ENCODE assay signal across 1 cellular context in genomic region chr17:82094931-82095776, GRCh38.
TF ChIP-seq lines count a peak whose summit lies in the region.

No MANE protein-coding gene starts in this region.

TF ChIP-seq in HepG2, 621 proteins besides CTCF, POLR2A, EP300 and RAD21 (continued from another document and continues in another):
- TF ChIP-seq TFDP1 (CRISPR knock-in tag; IDR thresholded peaks at IDR 0.05; ENCODE audit: borderline replicate concordance) (no peak), RELA (CRISPR knock-in tag; IDR thresholded peaks at IDR 0.05) (no peak), ZKSCAN8 (CRISPR knock-in tag; IDR thresholded peaks at IDR 0.05; ENCODE audit: borderline replicate concordance) (no peak), ZNF816 (CRISPR knock-in tag; IDR thresholded peaks at IDR 0.05; ENCODE audit: borderline replicate concordance) (no peak), ATF5 (CRISPR knock-in tag; IDR thresholded peaks at IDR 0.05; ENCODE audit: low read depth) (no peak), ZNF24 (IDR thresholded peaks at IDR 0.05) (no peak), ZBTB37 (CRISPR knock-in tag; IDR thresholded peaks at IDR 0.05) (no peak), KDM5B (CRISPR knock-in tag; IDR thresholded peaks at IDR 0.05; ENCODE audit: borderline replicate concordance) (no peak), SNAPC4 (CRISPR knock-in tag; IDR thresholded peaks at IDR 0.05) (no peak), FOXK2 (IDR thresholded peaks at IDR 0.05) (no peak), KMT2A (CRISPR knock-in tag; IDR thresholded peaks at IDR 0.05) (no peak), ISL2 (CRISPR knock-in tag; IDR thresholded peaks at IDR 0.05) (no peak), ATF3 (CRISPR knock-in tag; IDR thresholded peaks at IDR 0.05) (no peak), ZSCAN25 (CRISPR knock-in tag; IDR thresholded peaks at IDR 0.05) (no peak), RBFOX2 (IDR thresholded peaks at IDR 0.05; ENCODE audit: low read depth, low read length) (peak; percentile 75), ZNF331 (CRISPR knock-in tag; IDR thresholded peaks at IDR 0.05) (no peak), ZC3H13 (CRISPR knock-in tag; IDR thresholded peaks at IDR 0.05) (no peak), SRSF9 (IDR thresholded peaks at IDR 0.05; ENCODE audit: borderline replicate concordance, insufficient read depth, low read depth, low read length, poor library complexity, severe bottlenecking) (no peak), ZFP36L1 (CRISPR knock-in tag; IDR thresholded peaks at IDR 0.05) (peak; percentile 45; the same call in 1 of the 2 replicates), ZNF34 (CRISPR knock-in tag; IDR thresholded peaks at IDR 0.05; ENCODE audit: borderline replicate concordance) (no peak), ZFY (CRISPR knock-in tag; IDR thresholded peaks at IDR 0.05) (no peak), PRDM15 (CRISPR knock-in tag; IDR thresholded peaks at IDR 0.05) (no peak), SATB2 (CRISPR knock-in tag; IDR thresholded peaks at IDR 0.05) (no peak), ZBTB42 (CRISPR knock-in tag; IDR thresholded peaks at IDR 0.05) (no peak), ETV5 (CRISPR knock-in tag; IDR thresholded peaks at IDR 0.05; ENCODE audit: borderline replicate concordance) (no peak), DZIP1 (CRISPR knock-in tag; IDR thresholded peaks at IDR 0.05) (no peak), ZNF530 (CRISPR knock-in tag; IDR thresholded peaks at IDR 0.05; ENCODE audit: low read depth) (no peak), HNRNPL (IDR thresholded peaks at IDR 0.05; ENCODE audit: low read depth, low read length) (peak; percentile 76; the same call in 1 of the 2 replicates), ZNF878 (CRISPR knock-in tag; IDR thresholded peaks at IDR 0.05) (no peak), ZNF337 (CRISPR knock-in tag; IDR thresholded peaks at IDR 0.05; ENCODE audit: borderline replicate concordance, low read depth) (no peak), ZNF660 (CRISPR knock-in tag; IDR thresholded peaks at IDR 0.05; ENCODE audit: borderline replicate concordance, low read depth) (no peak), ETV6 (CRISPR knock-in tag; conservative IDR thresholded peaks at IDR 0.05) (no peak), MEIS1 (CRISPR knock-in tag; IDR thresholded peaks at IDR 0.05; ENCODE audit: borderline replicate concordance) (no peak), NFYB (CRISPR knock-in tag; IDR thresholded peaks at IDR 0.05) (no peak), POLR2G (IDR thresholded peaks at IDR 0.05; ENCODE audit: low read depth, low read length) (0 out of 2 replicates have a peak, but pooled peaks have one; percentile 18), HNF4G (IDR thresholded peaks at IDR 0.05; ENCODE audit: borderline replicate concordance, low read depth, low read length) (no peak), HNF4G (CRISPR knock-in tag; IDR thresholded peaks at IDR 0.05; ENCODE audit: borderline replicate concordance, low read depth) (no peak), ZNF121 (CRISPR knock-in tag; IDR thresholded peaks at IDR 0.05) (0 out of 2 replicates have a peak, but pooled peaks have one; percentile 4), SP2 (CRISPR knock-in tag; IDR thresholded peaks at IDR 0.05) (no peak), NCOA2 (CRISPR knock-in tag; IDR thresholded peaks at IDR 0.05) (no peak), SPEN (CRISPR knock-in tag; IDR thresholded peaks at IDR 0.05; ENCODE audit: low read depth) (no peak), ZNF510 (CRISPR knock-in tag; IDR thresholded peaks at IDR 0.05; ENCODE audit: low read depth) (no peak), FUBP1 (CRISPR knock-in tag; IDR thresholded peaks at IDR 0.05; ENCODE audit: borderline replicate concordance) (no peak), HNRNPUL1 (IDR thresholded peaks at IDR 0.05; ENCODE audit: low read depth, low read length) (no peak), ZNF329 (CRISPR knock-in tag; IDR thresholded peaks at IDR 0.05; ENCODE audit: low read depth) (no peak), ZFYVE20 (CRISPR knock-in tag; IDR thresholded peaks at IDR 0.05; ENCODE audit: borderline replicate concordance, low read depth) (no peak), ZNF768 (CRISPR knock-in tag; IDR thresholded peaks at IDR 0.05) (peak; percentile 12; the same call in 1 of the 2 replicates), ZNF496 (CRISPR knock-in tag; IDR thresholded peaks at IDR 0.05; ENCODE audit: insufficient replicate concordance) (no peak), ZNF605 (CRISPR knock-in tag; IDR thresholded peaks at IDR 0.05) (peak; percentile 47; the same call in 1 of the 2 replicates), ZSCAN20 (CRISPR knock-in tag; IDR thresholded peaks at IDR 0.05; ENCODE audit: borderline replicate concordance) (no peak), NR0B2 (CRISPR knock-in tag; IDR thresholded peaks at IDR 0.05) (no peak)
